ENCODE assay signal across 11 cellular contexts in genomic region chr20:62132421-62132820, GRCh38. TPM values are rescaled to one million over a fixed set of nuclear protein-coding genes. Genes with fewer than 3 reads are reported as not detected.
DNase-seq lines count a peak whose midpoint lies in the region; ATAC-seq, FAIRE-seq and TF ChIP-seq lines count a peak whose summit lies in the region.
"Had no signal": no experiment of that assay in that cellular context is flagged by ENCODE, and none has a peak within 500 bp of the region (broad histone marks: within the 10 kb centered on the region; RNA-seq: fewer than 3 reads in every experiment).

No MANE protein-coding gene starts in this region.

- ATAC-seq in Right ventricle myocardium superior (ENCODE audit: poor library complexity) (no peak), memory B cell (ENCODE audit: low read depth) (no peak), GM18868 (IDR thresholded peaks at IDR 0.05; ENCODE audit: unreplicated experiment) (no peak)

- peak; percentile 82 for DNase-seq in cardiac septum (ENCODE audit: low spot score)
- DNase-seq in Right ventricle myocardium superior: no peak
- no peak for DNase-seq in memory B cell (ENCODE audit: low spot score in 2 of 2)
- DNase-seq in stimulated activated CD4-positive, alpha-beta T cell treated with anti-CD3 and anti-CD28 coated beads, Interleukin-12 subunit alpha, Interleukin-12 subunit beta, amount 100 ng/mL, for 4 hours: no peak
- DNase-seq in H54 (ENCODE audit: insufficient read length, low spot score): no peak
- DNase-seq in frontal cortex (ENCODE audit: low spot score in 2 of 2): no peak
- DNase-seq: kidney glomerular epithelial cell; ovary; stimulated activated CD4-positive, alpha-beta T cell treated with anti-CD3 and anti-CD28 coated beads, Interleukin-4, amount 100 ng/mL, for 1 hour had no signal

- peak overlapping the region; percentile 15 for H3K4me3 Mint-ChIP-seq in memory B cell

- peak overlapping the region; percentile 41 for H3K27ac ChIP-seq in angular gyrus (ENCODE audit: low read depth, low read length)
- H3K27ac ChIP-seq: ovary had no signal

- TF ChIP-seq POLR2A in H54 (IDR thresholded peaks at IDR 0.05; ENCODE audit: low read depth, low read length): no peak

- peaks cover 36% of the 10 kb centered on the region for H3K36me3 Mint-ChIP-seq in memory B cell

- peak overlapping the region; percentile 58 for H3K27ac Mint-ChIP-seq in memory B cell

- intact Hi-C loops in cardiac septum (cut with DNase I) (no loop called here), Right ventricle myocardium superior (cut with DNase I) (loop anchor here (5.0 kb wide), 1 partner anchor 70 kb away; no protein-coding TSS in a partner anchor)

- no peaks in the 10 kb centered on the region for H3K9me3 Mint-ChIP-seq in memory B cell

- peaks cover 21% of the 10 kb centered on the region for H3K4me1 Mint-ChIP-seq in memory B cell

- FAIRE-seq in H54 (lab: Jason Lieb, UNC) (no peak), frontal cortex (lab: Jason Lieb, UNC) (no peak)

- H3K27me3 Mint-ChIP-seq in memory B cell: no peaks in the 10 kb centered on the region

RNA-seq across cellular contexts. Expression of gene LSM14B, which starts 10.1 kb away (rescaled TPM):
- 51.0 TPM for total RNA-seq in cardiac septum
- total RNA-seq in Right ventricle myocardium superior: 51.7 TPM
- total RNA-seq in frontal cortex: 97.8 TPM

RNA-seq across cellular contexts. Expression of gene PSMA7, which starts 10.8 kb away (rescaled TPM):
- total RNA-seq in cardiac septum (198 TPM), Right ventricle myocardium superior (239 TPM), frontal cortex (124 TPM)

RNA-seq across cellular contexts. Expression of gene SS18L1, which starts 11.1 kb away (rescaled TPM):
- 8.0 TPM for total RNA-seq in cardiac septum
- total RNA-seq in Right ventricle myocardium superior: 8.9 TPM
- 86.0 TPM for total RNA-seq in frontal cortex

RNA-seq across cellular contexts. Expression of gene MTG2, which starts 50.4 kb away (rescaled TPM):
- total RNA-seq in cardiac septum (26.6 TPM), Right ventricle myocardium superior (20.8 TPM), frontal cortex (17.5 TPM)
